1 cellular context compared by ENCODE assay signal in the genomic region with DNA sequence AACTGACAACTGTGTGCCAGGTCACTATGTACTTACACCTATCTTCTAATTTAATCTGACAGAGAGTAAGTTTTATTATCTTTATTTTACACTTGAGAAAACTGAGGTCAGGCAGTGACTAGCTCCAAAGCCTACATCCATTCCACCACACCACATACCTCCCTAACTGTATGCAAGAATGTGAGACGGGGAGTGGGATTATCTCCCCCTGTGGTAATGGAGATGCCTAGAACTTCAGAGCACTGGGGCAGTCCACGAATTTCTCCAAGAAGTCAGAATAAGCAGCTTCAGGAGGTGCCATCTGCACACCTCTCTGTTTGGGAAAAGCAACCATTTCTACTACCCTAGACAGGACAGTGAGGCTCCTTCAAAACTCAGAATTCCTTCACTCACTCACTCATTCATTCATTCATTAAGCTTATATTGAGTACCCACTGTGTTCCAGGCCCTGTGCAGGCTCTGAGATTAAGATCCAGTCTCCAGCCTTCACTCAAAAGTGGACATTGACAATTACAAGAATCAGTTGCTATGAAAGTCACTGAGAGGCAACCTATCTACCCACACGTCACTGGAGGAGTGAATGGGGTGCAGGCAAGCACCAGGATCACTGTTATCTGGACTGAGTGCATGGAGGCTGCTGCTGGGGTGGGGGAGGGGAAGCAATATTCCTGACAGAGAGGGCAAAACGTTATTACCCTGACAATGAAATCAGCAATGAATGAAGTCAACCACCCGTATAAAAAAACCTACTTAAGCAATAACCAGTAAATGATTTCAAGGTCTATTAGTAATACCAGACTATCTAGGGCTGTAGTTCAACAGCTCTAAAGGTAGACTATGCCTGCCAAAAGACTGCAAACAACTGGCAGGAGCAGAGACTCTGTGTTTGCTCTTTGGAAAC.
TF ChIP-seq lines count a peak whose summit lies in the region.

No MANE protein-coding gene starts in this region.

TF ChIP-seq in GM12878, 131 proteins besides CTCF, POLR2A, EP300 and RAD21:
- no peak for TF ChIP-seq NR2C1 (IDR thresholded peaks at IDR 0.05)
- TF ChIP-seq STAT3 (IDR thresholded peaks at IDR 0.05; ENCODE audit: low read depth, low read length), result no peak
- TF ChIP-seq ZNF24 (IDR thresholded peaks at IDR 0.05), result peak; percentile 59; the same call in 1 of the 2 replicates
- TF ChIP-seq JUNB (IDR thresholded peaks at IDR 0.05), result no peak
- TF ChIP-seq ZNF207 (IDR thresholded peaks at IDR 0.05; ENCODE audit: borderline replicate concordance), result no peak
- TF ChIP-seq CREM (IDR thresholded peaks at IDR 0.05; ENCODE audit: low read depth), result 0 out of 2 replicates have a peak, but pooled peaks have one; percentile 20
- TF ChIP-seq, protein P1, sequence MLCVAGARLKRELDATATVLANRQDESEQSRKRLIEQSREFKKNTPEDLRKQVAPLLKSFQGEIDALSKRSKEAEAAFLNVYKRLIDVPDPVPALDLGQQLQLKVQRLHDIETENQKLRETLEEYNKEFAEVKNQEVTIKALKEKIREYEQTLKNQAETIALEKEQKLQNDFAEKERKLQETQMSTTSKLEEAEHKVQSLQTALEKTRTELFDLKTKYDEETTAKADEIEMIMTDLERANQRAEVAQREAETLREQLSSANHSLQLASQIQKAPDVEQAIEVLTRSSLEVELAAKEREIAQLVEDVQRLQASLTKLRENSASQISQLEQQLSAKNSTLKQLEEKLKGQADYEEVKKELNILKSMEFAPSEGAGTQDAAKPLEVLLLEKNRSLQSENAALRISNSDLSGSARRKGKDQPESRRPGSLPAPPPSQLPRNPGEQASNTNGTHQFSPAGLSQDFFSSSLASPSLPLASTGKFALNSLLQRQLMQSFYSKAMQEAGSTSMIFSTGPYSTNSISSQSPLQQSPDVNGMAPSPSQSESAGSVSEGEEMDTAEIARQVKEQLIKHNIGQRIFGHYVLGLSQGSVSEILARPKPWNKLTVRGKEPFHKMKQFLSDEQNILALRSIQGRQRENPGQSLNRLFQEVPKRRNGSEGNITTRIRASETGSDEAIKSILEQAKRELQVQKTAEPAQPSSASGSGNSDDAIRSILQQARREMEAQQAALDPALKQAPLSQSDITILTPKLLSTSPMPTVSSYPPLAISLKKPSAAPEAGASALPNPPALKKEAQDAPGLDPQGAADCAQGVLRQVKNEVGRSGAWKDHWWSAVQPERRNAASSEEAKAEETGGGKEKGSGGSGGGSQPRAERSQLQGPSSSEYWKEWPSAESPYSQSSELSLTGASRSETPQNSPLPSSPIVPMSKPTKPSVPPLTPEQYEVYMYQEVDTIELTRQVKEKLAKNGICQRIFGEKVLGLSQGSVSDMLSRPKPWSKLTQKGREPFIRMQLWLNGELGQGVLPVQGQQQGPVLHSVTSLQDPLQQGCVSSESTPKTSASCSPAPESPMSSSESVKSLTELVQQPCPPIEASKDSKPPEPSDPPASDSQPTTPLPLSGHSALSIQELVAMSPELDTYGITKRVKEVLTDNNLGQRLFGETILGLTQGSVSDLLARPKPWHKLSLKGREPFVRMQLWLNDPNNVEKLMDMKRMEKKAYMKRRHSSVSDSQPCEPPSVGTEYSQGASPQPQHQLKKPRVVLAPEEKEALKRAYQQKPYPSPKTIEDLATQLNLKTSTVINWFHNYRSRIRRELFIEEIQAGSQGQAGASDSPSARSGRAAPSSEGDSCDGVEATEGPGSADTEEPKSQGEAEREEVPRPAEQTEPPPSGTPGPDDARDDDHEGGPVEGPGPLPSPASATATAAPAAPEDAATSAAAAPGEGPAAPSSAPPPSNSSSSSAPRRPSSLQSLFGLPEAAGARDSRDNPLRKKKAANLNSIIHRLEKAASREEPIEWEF (IDR thresholded peaks at IDR 0.05; ENCODE audit: insufficient replicate concordance, low read depth, low read length), result no peak
- no peak for TF ChIP-seq NBN (IDR thresholded peaks at IDR 0.05)
- no peak for TF ChIP-seq LARP7 (IDR thresholded peaks at IDR 0.05)
- no peak for TF ChIP-seq ATF7 (IDR thresholded peaks at IDR 0.05; ENCODE audit: low read depth)
- TF ChIP-seq, protein P2, sequence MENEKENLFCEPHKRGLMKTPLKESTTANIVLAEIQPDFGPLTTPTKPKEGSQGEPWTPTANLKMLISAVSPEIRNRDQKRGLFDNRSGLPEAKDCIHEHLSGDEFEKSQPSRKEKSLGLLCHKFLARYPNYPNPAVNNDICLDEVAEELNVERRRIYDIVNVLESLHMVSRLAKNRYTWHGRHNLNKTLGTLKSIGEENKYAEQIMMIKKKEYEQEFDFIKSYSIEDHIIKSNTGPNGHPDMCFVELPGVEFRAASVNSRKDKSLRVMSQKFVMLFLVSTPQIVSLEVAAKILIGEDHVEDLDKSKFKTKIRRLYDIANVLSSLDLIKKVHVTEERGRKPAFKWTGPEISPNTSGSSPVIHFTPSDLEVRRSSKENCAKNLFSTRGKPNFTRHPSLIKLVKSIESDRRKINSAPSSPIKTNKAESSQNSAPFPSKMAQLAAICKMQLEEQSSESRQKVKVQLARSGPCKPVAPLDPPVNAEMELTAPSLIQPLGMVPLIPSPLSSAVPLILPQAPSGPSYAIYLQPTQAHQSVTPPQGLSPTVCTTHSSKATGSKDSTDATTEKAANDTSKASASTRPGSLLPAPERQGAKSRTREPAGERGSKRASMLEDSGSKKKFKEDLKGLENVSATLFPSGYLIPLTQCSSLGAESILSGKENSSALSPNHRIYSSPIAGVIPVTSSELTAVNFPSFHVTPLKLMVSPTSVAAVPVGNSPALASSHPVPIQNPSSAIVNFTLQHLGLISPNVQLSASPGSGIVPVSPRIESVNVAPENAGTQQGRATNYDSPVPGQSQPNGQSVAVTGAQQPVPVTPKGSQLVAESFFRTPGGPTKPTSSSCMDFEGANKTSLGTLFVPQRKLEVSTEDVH (IDR thresholded peaks at IDR 0.05; ENCODE audit: low read depth, partially characterized antibody), result no peak
- TF ChIP-seq, protein P3, sequence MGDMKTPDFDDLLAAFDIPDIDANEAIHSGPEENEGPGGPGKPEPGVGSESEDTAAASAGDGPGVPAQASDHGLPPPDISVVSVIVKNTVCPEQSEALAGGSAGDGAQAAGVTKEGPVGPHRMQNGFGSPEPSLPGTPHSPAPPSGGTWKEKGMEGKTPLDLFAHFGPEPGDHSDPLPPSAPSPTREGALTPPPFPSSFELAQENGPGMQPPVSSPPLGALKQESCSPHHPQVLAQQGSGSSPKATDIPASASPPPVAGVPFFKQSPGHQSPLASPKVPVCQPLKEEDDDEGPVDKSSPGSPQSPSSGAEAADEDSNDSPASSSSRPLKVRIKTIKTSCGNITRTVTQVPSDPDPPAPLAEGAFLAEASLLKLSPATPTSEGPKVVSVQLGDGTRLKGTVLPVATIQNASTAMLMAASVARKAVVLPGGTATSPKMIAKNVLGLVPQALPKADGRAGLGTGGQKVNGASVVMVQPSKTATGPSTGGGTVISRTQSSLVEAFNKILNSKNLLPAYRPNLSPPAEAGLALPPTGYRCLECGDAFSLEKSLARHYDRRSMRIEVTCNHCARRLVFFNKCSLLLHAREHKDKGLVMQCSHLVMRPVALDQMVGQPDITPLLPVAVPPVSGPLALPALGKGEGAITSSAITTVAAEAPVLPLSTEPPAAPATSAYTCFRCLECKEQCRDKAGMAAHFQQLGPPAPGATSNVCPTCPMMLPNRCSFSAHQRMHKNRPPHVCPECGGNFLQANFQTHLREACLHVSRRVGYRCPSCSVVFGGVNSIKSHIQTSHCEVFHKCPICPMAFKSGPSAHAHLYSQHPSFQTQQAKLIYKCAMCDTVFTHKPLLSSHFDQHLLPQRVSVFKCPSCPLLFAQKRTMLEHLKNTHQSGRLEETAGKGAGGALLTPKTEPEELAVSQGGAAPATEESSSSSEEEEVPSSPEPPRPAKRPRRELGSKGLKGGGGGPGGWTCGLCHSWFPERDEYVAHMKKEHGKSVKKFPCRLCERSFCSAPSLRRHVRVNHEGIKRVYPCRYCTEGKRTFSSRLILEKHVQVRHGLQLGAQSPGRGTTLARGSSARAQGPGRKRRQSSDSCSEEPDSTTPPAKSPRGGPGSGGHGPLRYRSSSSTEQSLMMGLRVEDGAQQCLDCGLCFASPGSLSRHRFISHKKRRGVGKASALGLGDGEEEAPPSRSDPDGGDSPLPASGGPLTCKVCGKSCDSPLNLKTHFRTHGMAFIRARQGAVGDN (IDR thresholded peaks at IDR 0.05), result peak; percentile 24; the same call in 1 of the 2 replicates
TF ChIP-seq in GM12878: peak in this region for 3.
